Comparison of ENCODE assay signal across 14 cellular contexts in the genomic region with DNA sequence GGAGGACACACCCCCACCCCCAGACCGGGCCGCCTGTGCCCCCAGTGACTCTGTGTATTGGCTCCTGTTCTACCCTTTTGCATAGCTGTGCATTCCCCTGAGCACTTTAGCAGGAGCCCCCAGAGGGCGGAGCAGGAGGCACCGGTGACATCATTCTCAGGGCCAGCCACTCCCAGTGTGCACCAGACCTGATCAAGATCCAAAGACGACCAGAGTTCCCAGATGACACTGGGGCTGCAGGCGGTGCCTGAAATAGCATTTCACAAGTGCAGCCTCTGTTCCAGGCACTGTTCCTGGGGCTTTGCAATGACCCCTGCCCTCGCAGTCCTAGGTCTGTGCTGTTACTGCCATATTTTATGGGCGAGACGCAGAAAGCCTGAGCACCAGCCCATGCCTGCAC.
"Had no signal": no experiment of that assay in that cellular context is flagged by ENCODE, and none has a peak within 500 bp of the region (broad histone marks: within the 10 kb centered on the region; RNA-seq: fewer than 3 reads in every experiment).

No MANE protein-coding gene starts in this region.

- ATAC-seq: activated CD4-positive, alpha-beta T cell treated with anti-CD3 and anti-CD28 coated beads for 36 hours; naive thymus-derived CD8-positive, alpha-beta T cell; pancreas; sciatic nerve; stimulated activated memory B cell treated with anti-CD40 and anti-IgM and Interleukin-4, amounts not matched to agents 10 μg/mL and 1 μg/mL and 100 μg/mL, for 72 hours had no signal

- H3K27ac ChIP-seq: adrenal gland, breast epithelium, pancreas, testis had no signal

- H3K27me3 ChIP-seq: adrenal gland, pancreas, testis had no signal

- H3K4me1 ChIP-seq: breast epithelium, pancreas, testis had no signal

- H3K4me3 ChIP-seq: adrenal gland, breast epithelium, pancreas, smooth muscle cell, testis had no signal

- H3K4me2 ChIP-seq: smooth muscle cell had no signal

- DNase-seq: activated gamma-delta T cell treated with Interleukin-2 at 50 U/mL for 16 hours; activated T-cell treated with anti-CD3 and anti-CD28 coated beads for 4 hours; adrenal gland; cortex of kidney; pancreas; stimulated activated CD4-positive, alpha-beta T cell treated with anti-CD3 and anti-CD28 coated beads, Interleukin-4, amount 100 ng/mL, for 4 hours; testis had no signal

- H3K9me3 ChIP-seq: adrenal gland, breast epithelium, pancreas, testis had no signal

- H3K36me3 ChIP-seq: adrenal gland, breast epithelium, pancreas had no signal

- FAIRE-seq: astrocyte, pancreas had no signal
